Comparison of ENCODE assay signal across 1 cellular context in the genomic region with DNA sequence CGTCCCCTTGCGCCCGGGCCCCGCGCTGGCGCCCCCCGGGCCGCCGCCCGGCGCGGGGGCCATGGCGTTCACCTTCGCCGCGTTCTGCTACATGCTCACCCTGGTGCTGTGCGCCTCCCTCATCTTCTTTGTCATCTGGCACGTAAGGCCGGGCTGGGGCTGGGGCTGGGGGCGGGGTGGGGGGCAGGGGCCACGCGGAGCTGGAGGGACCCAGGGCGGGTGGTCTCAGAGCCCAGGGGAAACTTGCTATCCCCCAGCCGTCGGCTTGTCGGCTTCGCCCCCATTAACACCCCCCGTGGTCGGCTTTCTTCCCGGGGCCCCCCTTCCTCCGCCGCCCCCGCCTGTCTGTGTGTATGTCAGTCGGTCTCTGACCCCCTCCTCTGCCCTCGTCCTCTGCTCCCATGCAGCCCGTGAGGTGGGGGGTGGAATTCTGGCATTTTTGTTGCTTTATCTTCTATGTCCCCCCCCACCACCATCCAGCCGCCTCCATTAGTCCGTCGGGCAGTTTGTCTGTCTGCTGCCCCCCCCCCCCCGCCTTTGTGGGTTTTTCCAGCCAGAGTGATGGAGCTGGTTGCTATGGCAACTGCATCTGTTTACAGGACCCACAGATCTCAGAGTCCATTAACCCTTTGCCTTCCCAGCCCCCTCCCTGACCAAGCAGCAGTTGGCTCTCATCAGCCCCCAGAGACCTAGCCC.
TF ChIP-seq lines count a peak whose summit lies in the region.

No MANE protein-coding gene starts in this region.

TF ChIP-seq in HEK293, 187 proteins besides CTCF, POLR2A, EP300 and RAD21 (continued from another document):
- TF ChIP-seq, protein P1, sequence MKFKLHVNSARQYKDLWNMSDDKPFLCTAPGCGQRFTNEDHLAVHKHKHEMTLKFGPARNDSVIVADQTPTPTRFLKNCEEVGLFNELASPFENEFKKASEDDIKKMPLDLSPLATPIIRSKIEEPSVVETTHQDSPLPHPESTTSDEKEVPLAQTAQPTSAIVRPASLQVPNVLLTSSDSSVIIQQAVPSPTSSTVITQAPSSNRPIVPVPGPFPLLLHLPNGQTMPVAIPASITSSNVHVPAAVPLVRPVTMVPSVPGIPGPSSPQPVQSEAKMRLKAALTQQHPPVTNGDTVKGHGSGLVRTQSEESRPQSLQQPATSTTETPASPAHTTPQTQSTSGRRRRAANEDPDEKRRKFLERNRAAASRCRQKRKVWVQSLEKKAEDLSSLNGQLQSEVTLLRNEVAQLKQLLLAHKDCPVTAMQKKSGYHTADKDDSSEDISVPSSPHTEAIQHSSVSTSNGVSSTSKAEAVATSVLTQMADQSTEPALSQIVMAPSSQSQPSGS (tag by site-specific recombination; IDR thresholded peaks at IDR 0.05; ENCODE audit: low read depth) = no peak
- TF ChIP-seq ZNF184 (tag by site-specific recombination; IDR thresholded peaks at IDR 0.05) = no peak
- no peak for TF ChIP-seq ZNF266 (tag by site-specific recombination; IDR thresholded peaks at IDR 0.05; ENCODE audit: low read depth)
- TF ChIP-seq, protein P2, sequence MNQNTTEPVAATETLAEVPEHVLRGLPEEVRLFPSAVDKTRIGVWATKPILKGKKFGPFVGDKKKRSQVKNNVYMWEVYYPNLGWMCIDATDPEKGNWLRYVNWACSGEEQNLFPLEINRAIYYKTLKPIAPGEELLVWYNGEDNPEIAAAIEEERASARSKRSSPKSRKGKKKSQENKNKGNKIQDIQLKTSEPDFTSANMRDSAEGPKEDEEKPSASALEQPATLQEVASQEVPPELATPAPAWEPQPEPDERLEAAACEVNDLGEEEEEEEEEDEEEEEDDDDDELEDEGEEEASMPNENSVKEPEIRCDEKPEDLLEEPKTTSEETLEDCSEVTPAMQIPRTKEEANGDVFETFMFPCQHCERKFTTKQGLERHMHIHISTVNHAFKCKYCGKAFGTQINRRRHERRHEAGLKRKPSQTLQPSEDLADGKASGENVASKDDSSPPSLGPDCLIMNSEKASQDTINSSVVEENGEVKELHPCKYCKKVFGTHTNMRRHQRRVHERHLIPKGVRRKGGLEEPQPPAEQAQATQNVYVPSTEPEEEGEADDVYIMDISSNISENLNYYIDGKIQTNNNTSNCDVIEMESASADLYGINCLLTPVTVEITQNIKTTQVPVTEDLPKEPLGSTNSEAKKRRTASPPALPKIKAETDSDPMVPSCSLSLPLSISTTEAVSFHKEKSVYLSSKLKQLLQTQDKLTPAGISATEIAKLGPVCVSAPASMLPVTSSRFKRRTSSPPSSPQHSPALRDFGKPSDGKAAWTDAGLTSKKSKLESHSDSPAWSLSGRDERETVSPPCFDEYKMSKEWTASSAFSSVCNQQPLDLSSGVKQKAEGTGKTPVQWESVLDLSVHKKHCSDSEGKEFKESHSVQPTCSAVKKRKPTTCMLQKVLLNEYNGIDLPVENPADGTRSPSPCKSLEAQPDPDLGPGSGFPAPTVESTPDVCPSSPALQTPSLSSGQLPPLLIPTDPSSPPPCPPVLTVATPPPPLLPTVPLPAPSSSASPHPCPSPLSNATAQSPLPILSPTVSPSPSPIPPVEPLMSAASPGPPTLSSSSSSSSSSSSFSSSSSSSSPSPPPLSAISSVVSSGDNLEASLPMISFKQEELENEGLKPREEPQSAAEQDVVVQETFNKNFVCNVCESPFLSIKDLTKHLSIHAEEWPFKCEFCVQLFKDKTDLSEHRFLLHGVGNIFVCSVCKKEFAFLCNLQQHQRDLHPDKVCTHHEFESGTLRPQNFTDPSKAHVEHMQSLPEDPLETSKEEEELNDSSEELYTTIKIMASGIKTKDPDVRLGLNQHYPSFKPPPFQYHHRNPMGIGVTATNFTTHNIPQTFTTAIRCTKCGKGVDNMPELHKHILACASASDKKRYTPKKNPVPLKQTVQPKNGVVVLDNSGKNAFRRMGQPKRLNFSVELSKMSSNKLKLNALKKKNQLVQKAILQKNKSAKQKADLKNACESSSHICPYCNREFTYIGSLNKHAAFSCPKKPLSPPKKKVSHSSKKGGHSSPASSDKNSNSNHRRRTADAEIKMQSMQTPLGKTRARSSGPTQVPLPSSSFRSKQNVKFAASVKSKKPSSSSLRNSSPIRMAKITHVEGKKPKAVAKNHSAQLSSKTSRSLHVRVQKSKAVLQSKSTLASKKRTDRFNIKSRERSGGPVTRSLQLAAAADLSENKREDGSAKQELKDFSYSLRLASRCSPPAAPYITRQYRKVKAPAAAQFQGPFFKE (tag by site-specific recombination; IDR thresholded peaks at IDR 0.05; ENCODE audit: borderline replicate concordance) = no peak
- no peak for TF ChIP-seq ZNF350 (tag by site-specific recombination; IDR thresholded peaks at IDR 0.05)
- TF ChIP-seq OVOL3 (tag by site-specific recombination; IDR thresholded peaks at IDR 0.05) = no peak
- TF ChIP-seq, protein P3, sequence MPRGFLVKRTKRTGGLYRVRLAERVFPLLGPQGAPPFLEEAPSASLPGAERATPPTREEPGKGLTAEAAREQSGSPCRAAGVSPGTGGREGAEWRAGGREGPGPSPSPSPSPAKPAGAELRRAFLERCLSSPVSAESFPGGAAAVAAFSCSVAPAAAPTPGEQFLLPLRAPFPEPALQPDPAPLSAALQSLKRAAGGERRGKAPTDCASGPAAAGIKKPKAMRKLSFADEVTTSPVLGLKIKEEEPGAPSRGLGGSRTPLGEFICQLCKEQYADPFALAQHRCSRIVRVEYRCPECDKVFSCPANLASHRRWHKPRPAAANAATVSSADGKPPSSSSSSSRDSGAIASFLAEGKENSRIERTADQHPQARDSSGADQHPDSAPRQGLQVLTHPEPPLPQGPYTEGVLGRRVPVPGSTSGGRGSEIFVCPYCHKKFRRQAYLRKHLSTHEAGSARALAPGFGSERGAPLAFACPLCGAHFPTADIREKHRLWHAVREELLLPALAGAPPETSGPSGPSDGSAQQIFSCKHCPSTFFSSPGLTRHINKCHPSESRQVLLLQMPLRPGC (tag by site-specific recombination; IDR thresholded peaks at IDR 0.05) = no peak
- TF ChIP-seq ZNF132 (tag by site-specific recombination; IDR thresholded peaks at IDR 0.05; ENCODE audit: borderline replicate concordance) = no peak
- TF ChIP-seq ZNF138 (tag by site-specific recombination; IDR thresholded peaks at IDR 0.05; ENCODE audit: borderline replicate concordance) = no peak
TF ChIP-seq in HEK293: peak in this region for 2.
